Comparison of ENCODE assay signal across 21 cellular contexts in the genomic region with DNA sequence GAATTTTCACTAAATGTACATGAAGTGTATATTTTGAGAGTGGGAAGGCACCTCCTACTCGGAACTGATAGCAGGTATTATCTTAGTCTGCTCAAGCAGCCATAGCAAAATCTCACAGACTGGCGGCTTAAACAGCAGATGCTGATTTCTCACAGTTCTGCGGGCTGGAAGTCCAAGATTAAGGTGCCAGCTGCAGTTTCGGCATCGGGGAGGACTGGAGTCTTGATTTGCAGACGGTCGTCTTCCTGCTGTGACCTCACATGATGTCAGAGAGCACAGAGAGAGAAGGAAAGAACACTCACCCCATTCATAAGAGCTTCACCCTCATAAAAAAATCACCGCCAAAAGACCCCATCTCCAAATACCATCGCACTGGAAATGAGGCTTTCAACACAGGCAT.
"Had no signal": no experiment of that assay in that cellular context is flagged by ENCODE, and none has a peak within 500 bp of the region (broad histone marks: within the 10 kb centered on the region; RNA-seq: fewer than 3 reads in every experiment).

No MANE protein-coding gene starts in this region.

- H3K4me3 Mint-ChIP-seq: activated naive CD8-positive, alpha-beta T cell; central memory CD8-positive, alpha-beta T cell; memory B cell; neural progenitor cell; T-cell; T-helper 2 cell treated with Interferon-gamma antibody and Interleukin-4, amounts not matched to agents 5 μg/mL and 100 μg/mL, for 36 hours had no signal

- H3K27ac ChIP-seq: adrenal gland, breast epithelium, neural progenitor cell, thyroid gland, VCaP had no signal

- H3K4me1 ChIP-seq: adrenal gland, breast epithelium, neural progenitor cell had no signal

- H3K9ac ChIP-seq: neural progenitor cell had no signal

- ATAC-seq: left cardiac atrium; mucosa of descending colon; stimulated activated naive CD8-positive, alpha-beta T cell treated with anti-CD3 and anti-CD28 coated beads, Interleukin-15, Interleukin-2, amounts not matched to agents 100 U/mL and 50 U/mL, for 24 hours; T-cell had no signal

- H3K4me2 ChIP-seq: neural progenitor cell had no signal

- DNase-seq: activated CD4-positive, alpha-beta T cell treated with anti-CD3 and anti-CD28 coated beads for 1 hour; activated gamma-delta T cell treated with Interleukin-2 at 50 U/mL for 16 hours; activated T-cell treated with anti-CD3 and anti-CD28 coated beads, Interleukin-2, amount 50 U/mL, for 1 hour; adrenal gland; effector memory CD4-positive, alpha-beta T cell; left cardiac atrium; mucosa of descending colon; retina; stimulated activated CD4-positive, alpha-beta T cell treated with anti-CD3 and anti-CD28 coated beads, Interleukin-12 subunit alpha, Interleukin-12 subunit beta, amount 100 ng/mL, for 4 hours; stimulated activated CD4-positive, alpha-beta T cell treated with anti-CD3 and anti-CD28 coated beads, Interleukin-4, amount 100 ng/mL, for 4 hours; stimulated activated naive CD8-positive, alpha-beta T cell treated with anti-CD3 and anti-CD28 coated beads, Interleukin-15, Interleukin-2, amounts not matched to agents 100 U/mL and 50 U/mL, for 24 hours; T-cell; thyroid gland had no signal

- H3K27ac Mint-ChIP-seq: activated naive CD8-positive, alpha-beta T cell; memory B cell; neural progenitor cell; progenitor cell of endocrine pancreas; T-cell; T-helper 2 cell treated with Interferon-gamma antibody and Interleukin-4, amounts not matched to agents 5 μg/mL and 100 μg/mL, for 36 hours had no signal

- H3K36me3 Mint-ChIP-seq: neural progenitor cell, T-cell had no signal

- H3K4me3 ChIP-seq: adrenal gland, breast epithelium, mucosa of descending colon, neural progenitor cell, thyroid gland had no signal

- H3K36me3 ChIP-seq: adrenal gland, breast epithelium, neural progenitor cell, thyroid gland had no signal

- H2AFZ ChIP-seq: neural progenitor cell had no signal

- H3K9me3 ChIP-seq: adrenal gland, thyroid gland had no signal

- H3K27me3 ChIP-seq: adrenal gland, breast epithelium, neural progenitor cell, thyroid gland had no signal

- H3K4me1 Mint-ChIP-seq: central memory CD8-positive, alpha-beta T cell; neural progenitor cell had no signal
